ENCODE assay signal across 29 cellular contexts in the genomic region with DNA sequence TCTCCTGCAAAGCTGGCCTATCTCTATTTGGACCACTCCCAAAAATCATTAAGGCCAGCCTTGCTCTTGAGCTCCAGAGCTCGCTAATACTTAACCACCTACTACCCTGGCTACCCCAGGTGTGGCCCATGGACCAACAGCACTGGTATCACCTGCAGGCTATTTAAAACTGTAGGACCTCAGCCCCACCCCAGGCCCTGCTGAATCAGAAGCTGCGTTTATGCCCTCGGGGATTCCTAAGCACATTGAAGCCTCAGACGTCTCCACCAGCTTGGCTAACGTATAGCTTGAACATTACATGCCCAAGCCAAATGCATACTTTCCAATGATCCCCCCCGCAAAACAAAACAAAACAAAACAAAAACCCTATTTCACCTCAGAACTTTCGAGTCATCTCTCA.
"Had no signal": no experiment of that assay in that cellular context is flagged by ENCODE, and none has a peak within 500 bp of the region (broad histone marks: within the 10 kb centered on the region; RNA-seq: fewer than 3 reads in every experiment).

No MANE protein-coding gene starts in this region.

- FAIRE-seq: bronchial epithelial cell, RCC 7860 had no signal

- H3K9ac ChIP-seq: SK-N-SH had no signal

- H3K27me3 ChIP-seq: ascending aorta, body of pancreas had no signal

- H3K4me3 ChIP-seq: ascending aorta, body of pancreas had no signal

- DNase-seq: activated CD4-positive, alpha-beta memory T cell treated with anti-CD3 and anti-CD28 coated beads for 36 hours; activated CD4-positive, alpha-beta T cell treated with anti-CD3 and anti-CD28 coated beads, Interleukin-2, amount 10 ng/mL, durations not matched to agents 7 days and 5 days; activated CD4-positive, CD25-positive, alpha-beta regulatory T cell; activated CD8-positive, alpha-beta memory T cell treated with anti-CD3 and anti-CD28 coated beads for 24 hours; activated effector memory CD4-positive, alpha-beta T cell treated with anti-CD3 and anti-CD28 coated beads, Interleukin-2, amount 50 U/mL, for 16 hours; activated naive CD4-positive, alpha-beta T cell treated with Interleukin-2 at 50 U/mL for 16 hours; activated naive CD8-positive, alpha-beta T cell treated with anti-CD3 and anti-CD28 coated beads, Interleukin-2, amount 50 U/mL, for 24 hours; activated T-cell treated with anti-CD3 and anti-CD28 coated beads, Interleukin-2, amount 50 U/mL, for 4 hours; amniotic stem cell; body of pancreas; central memory CD4-positive, alpha-beta T cell; Kasumi-1; NCI-H1048; NCI-H1417 treated with DMSO at 0.1 percent for 48 hours; NCI-H187 treated with DMSO at 0.1 percent for 48 hours; NCI-H2081 treated with DMSO at 0.1 percent for 48 hours; NCI-H446; NCI-H524 treated with DMSO at 0.1 percent for 48 hours; NCI-H774; NK-92 treated with Interleukin-12 subunit alpha and Interleukin-12 subunit beta, amount 100 ng/mL, for 24 hours; OCI-M1; SK-N-SH; T-helper 1 cell had no signal

- H3K4me2 ChIP-seq: SK-N-SH had no signal

- H3K36me3 ChIP-seq: ascending aorta had no signal

- ATAC-seq: activated naive CD4-positive, alpha-beta T cell treated with anti-CD3 and anti-CD28 coated beads, Interleukin-2, amount 50 U/mL, for 72 hours; activated naive CD8-positive, alpha-beta T cell treated with anti-CD3 and anti-CD28 coated beads, Interleukin-2, amount 50 U/mL, for 24 hours; activated T-cell treated with anti-CD3 and anti-CD28 coated beads, Interleukin-2, amount 50 U/mL, for 4 hours; body of pancreas; Right ventricle myocardium inferior had no signal

- H3K27ac ChIP-seq: ascending aorta, body of pancreas, VCaP had no signal

- H3K9me2 ChIP-seq: SK-N-SH had no signal

- H3K9me3 ChIP-seq: ascending aorta, body of pancreas, SK-N-SH had no signal
